In the genomic region with DNA sequence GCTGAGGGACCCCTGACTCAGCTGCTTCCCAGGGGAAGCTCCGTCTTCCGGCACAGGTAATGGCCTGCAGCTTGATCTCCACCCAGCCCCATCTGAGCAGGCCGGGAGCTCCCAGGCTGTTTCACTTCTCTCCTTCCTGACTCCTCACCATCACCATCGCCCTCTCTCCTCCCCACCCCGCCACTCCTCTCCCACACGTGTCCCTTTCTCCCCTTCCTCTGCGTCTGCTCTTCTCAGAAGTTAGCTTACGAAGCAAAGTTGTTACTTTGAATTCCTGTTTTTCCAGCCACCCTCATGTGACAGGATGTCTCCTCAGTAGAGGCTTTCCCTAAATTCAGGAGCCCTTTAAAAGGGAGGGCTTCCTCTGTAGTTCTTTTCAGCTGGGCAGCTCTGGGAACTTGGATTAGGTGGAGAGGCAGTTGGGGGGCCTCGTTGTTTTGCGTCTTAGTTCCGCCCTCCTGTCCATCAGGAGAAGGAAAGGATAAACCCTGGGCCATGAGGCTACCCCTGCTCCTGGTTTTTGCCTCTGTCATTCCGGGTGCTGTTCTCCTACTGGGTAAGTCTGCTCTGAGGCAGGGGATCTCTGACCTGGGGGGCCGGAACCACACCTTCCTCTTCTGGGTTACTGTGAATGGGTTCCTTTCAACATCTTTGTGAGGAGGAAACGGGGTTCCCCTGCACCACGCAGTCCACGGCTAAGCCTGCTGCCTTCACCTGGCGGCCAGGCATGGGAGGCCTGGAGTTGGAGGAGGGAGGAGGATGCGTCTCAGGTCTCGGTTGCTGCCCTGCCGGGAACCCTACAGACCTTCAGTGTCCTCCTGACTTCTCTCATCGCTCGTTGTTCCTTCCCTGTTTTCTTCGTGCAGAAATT, we compare ENCODE assay signal across 1 cellular context.
TF ChIP-seq lines count a peak whose summit lies in the region.

A gene (plus strand): TSS at position 378 of the 871 bp plus-strand sequence. CDS start 118 bp downstream, at position 496.

TF ChIP-seq in GM23338, 12 proteins besides CTCF, POLR2A, EP300 and RAD21 (continued from another document):
- TF ChIP-seq, protein P1, sequence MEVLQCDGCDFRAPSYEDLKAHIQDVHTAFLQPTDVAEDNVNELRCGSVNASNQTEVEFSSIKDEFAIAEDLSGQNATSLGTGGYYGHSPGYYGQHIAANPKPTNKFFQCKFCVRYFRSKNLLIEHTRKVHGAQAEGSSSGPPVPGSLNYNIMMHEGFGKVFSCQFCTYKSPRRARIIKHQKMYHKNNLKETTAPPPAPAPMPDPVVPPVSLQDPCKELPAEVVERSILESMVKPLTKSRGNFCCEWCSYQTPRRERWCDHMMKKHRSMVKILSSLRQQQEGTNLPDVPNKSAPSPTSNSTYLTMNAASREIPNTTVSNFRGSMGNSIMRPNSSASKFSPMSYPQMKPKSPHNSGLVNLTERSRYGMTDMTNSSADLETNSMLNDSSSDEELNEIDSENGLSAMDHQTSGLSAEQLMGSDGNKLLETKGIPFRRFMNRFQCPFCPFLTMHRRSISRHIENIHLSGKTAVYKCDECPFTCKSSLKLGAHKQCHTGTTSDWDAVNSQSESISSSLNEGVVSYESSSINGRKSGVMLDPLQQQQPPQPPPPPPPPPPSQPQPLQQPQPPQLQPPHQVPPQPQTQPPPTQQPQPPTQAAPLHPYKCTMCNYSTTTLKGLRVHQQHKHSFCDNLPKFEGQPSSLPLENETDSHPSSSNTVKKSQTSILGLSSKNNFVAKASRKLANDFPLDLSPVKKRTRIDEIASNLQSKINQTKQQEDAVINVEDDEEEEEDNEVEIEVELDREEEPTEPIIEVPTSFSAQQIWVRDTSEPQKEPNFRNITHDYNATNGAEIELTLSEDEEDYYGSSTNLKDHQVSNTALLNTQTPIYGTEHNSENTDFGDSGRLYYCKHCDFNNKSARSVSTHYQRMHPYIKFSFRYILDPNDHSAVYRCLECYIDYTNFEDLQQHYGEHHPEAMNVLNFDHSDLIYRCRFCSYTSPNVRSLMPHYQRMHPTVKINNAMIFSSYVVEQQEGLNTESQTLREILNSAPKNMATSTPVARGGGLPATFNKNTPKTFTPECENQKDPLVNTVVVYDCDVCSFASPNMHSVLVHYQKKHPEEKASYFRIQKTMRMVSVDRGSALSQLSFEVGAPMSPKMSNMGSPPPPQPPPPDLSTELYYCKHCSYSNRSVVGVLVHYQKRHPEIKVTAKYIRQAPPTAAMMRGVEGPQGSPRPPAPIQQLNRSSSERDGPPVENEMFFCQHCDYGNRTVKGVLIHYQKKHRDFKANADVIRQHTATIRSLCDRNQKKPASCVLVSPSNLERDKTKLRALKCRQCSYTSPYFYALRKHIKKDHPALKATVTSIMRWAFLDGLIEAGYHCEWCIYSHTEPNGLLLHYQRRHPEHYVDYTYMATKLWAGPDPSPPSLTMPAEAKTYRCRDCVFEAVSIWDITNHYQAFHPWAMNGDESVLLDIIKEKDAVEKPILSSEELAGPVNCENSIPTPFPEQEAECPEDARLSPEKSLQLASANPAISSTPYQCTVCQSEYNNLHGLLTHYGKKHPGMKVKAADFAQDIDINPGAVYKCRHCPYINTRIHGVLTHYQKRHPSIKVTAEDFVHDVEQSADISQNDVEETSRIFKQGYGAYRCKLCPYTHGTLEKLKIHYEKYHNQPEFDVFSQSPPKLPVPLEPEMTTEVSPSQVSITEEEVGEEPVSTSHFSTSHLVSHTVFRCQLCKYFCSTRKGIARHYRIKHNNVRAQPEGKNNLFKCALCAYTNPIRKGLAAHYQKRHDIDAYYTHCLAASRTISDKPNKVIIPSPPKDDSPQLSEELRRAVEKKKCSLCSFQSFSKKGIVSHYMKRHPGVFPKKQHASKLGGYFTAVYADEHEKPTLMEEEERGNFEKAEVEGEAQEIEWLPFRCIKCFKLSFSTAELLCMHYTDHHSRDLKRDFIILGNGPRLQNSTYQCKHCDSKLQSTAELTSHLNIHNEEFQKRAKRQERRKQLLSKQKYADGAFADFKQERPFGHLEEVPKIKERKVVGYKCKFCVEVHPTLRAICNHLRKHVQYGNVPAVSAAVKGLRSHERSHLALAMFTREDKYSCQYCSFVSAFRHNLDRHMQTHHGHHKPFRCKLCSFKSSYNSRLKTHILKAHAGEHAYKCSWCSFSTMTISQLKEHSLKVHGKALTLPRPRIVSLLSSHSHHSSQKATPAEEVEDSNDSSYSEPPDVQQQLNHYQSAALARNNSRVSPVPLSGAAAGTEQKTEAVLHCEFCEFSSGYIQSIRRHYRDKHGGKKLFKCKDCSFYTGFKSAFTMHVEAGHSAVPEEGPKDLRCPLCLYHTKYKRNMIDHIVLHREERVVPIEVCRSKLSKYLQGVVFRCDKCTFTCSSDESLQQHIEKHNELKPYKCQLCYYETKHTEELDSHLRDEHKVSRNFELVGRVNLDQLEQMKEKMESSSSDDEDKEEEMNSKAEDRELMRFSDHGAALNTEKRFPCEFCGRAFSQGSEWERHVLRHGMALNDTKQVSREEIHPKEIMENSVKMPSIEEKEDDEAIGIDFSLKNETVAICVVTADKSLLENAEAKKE (CRISPR knock-in tag; IDR thresholded peaks at IDR 0.05) = no peak
- TF ChIP-seq EZH2phosphoT487 (IDR thresholded peaks at IDR 0.05; ENCODE audit: unreplicated experiment) (no peak), CREB1 (CRISPR knock-in tag; IDR thresholded peaks at IDR 0.05; ENCODE audit: low read depth) (no peak), STAT1 (IDR thresholded peaks at IDR 0.05; ENCODE audit: unreplicated experiment) (no peak), ZNF114 (CRISPR knock-in tag; IDR thresholded peaks at IDR 0.05) (no peak)
- TF ChIP-seq, protein P2, sequence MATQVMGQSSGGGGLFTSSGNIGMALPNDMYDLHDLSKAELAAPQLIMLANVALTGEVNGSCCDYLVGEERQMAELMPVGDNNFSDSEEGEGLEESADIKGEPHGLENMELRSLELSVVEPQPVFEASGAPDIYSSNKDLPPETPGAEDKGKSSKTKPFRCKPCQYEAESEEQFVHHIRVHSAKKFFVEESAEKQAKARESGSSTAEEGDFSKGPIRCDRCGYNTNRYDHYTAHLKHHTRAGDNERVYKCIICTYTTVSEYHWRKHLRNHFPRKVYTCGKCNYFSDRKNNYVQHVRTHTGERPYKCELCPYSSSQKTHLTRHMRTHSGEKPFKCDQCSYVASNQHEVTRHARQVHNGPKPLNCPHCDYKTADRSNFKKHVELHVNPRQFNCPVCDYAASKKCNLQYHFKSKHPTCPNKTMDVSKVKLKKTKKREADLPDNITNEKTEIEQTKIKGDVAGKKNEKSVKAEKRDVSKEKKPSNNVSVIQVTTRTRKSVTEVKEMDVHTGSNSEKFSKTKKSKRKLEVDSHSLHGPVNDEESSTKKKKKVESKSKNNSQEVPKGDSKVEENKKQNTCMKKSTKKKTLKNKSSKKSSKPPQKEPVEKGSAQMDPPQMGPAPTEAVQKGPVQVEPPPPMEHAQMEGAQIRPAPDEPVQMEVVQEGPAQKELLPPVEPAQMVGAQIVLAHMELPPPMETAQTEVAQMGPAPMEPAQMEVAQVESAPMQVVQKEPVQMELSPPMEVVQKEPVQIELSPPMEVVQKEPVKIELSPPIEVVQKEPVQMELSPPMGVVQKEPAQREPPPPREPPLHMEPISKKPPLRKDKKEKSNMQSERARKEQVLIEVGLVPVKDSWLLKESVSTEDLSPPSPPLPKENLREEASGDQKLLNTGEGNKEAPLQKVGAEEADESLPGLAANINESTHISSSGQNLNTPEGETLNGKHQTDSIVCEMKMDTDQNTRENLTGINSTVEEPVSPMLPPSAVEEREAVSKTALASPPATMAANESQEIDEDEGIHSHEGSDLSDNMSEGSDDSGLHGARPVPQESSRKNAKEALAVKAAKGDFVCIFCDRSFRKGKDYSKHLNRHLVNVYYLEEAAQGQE (IDR thresholded peaks at IDR 0.05; ENCODE audit: unreplicated experiment) = no peak
- TF ChIP-seq, protein P3, sequence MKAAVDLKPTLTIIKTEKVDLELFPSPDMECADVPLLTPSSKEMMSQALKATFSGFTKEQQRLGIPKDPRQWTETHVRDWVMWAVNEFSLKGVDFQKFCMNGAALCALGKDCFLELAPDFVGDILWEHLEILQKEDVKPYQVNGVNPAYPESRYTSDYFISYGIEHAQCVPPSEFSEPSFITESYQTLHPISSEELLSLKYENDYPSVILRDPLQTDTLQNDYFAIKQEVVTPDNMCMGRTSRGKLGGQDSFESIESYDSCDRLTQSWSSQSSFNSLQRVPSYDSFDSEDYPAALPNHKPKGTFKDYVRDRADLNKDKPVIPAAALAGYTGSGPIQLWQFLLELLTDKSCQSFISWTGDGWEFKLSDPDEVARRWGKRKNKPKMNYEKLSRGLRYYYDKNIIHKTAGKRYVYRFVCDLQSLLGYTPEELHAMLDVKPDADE (IDR thresholded peaks at IDR 0.05) = no peak
